ENCODE assay signal across 17 cellular contexts in the genomic region with DNA sequence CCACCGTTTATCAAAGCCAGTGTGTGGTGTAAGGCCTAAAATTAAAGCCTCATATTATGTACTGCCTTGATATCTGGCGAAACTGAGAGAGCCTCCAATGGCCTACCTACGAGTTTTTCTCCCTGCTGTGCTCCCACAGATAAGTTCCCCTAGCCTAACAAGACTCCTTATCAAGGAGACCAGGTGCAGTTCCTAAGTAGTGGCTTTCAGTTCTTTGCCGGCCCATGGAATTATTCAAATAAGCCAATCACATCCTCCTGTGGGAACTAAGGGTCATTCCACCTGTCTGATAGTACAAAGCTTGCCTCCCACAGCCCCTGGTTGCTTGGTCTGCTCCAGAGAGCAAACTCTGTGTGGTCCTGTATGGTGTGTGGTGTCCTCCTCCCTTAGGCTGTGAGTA.
"Had no signal": no experiment of that assay in that cellular context is flagged by ENCODE, and none has a peak within 500 bp of the region (broad histone marks: within the 10 kb centered on the region; RNA-seq: fewer than 3 reads in every experiment).

No MANE protein-coding gene starts in this region.

- H3K4me1 ChIP-seq: colonic mucosa, esophagus muscularis mucosa, foreskin keratinocyte, gastroesophageal sphincter, heart left ventricle, left lung, lower lobe of right lung had no signal

- H3K36me3 ChIP-seq: colonic mucosa, esophagus muscularis mucosa, gastroesophageal sphincter, heart left ventricle, left lung, lower lobe of right lung had no signal

- ATAC-seq: effector memory CD8-positive, alpha-beta T cell; foreskin keratinocyte; gastroesophageal sphincter; heart left ventricle; left cardiac atrium; left lung; left ventricle myocardium superior; lower lobe of right lung had no signal

- DNase-seq: colonic mucosa; cortex of kidney; effector CD8-positive, alpha-beta T cell; effector memory CD8-positive, alpha-beta T cell; endodermal cell; foreskin keratinocyte; heart left ventricle; left cardiac atrium; left lung; left ventricle myocardium superior; lower lobe of right lung; mesenchymal stem cell; midbrain; naive B cell had no signal

- H3K9me3 ChIP-seq: colonic mucosa, gastroesophageal sphincter, heart left ventricle, left lung, lower lobe of right lung had no signal

- H3K4me3 ChIP-seq: colonic mucosa, esophagus muscularis mucosa, gastroesophageal sphincter, heart left ventricle, hepatocyte, left lung, lower lobe of right lung had no signal
